Comparison of ENCODE assay signal across 1 cellular context in the genomic region with DNA sequence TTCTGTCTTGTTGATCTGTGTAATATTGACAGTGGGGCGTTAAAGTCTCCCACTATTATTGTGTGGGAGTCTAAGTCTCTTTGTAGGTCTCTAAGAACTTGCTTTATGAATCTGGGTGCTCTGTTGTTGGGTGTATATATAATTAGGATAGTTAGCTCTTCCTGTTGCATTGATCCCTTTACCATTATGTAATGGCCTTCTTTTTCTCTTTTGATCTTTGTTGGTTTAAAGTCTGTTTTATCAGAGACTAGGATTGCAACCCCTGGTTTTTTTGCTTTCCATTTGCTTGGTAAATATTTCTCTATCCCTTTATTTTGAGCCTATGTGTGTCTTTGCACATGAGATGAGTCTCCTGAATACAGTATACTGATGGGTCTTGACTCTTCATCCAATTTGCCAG.
DNase-seq lines count a peak whose midpoint lies in the region; ATAC-seq, FAIRE-seq and TF ChIP-seq lines count a peak whose summit lies in the region.
"Not testable (repeated sequence)": the region's sequence is repeated elsewhere in the genome, so short reads cannot be mapped to it uniquely, and the experiment has no call there.

No MANE protein-coding gene starts in this region.

- 0% methylated on average over 1 of the region's 1 CpG for WGBS in HepG2 (ENCODE audit: low lambda C conversion rate)

- not testable (repeated sequence) for H3K36me3 ChIP-seq in HepG2 (replicated peaks in 1 of 2; ENCODE audit: control insufficient read depth in 1 of 2, insufficient read depth in 2 of 2, low read length in 2 of 2)

- not testable (repeated sequence) for H3K9me3 ChIP-seq in HepG2 (ENCODE audit: low read length)

- not testable (repeated sequence) for H3K4me3 ChIP-seq in HepG2 (replicated peaks in 1 of 3; ENCODE audit: insufficient read depth in 1 of 3, low read depth in 2 of 3, low read length in 3 of 3)

- H3K4me1 ChIP-seq in HepG2 (ENCODE audit: insufficient read depth, low read length), result peaks cover 20% of the 10 kb centered on the region

- BruUV-seq in HepG2 (replicated peaks; lab: Mats Ljungman, UMichigan), result not testable (repeated sequence)

- not testable (repeated sequence) for ATAC-seq in HepG2

- not testable (repeated sequence) for FAIRE-seq in HepG2 (lab: Jason Lieb, UNC)

- CTCF ChIA-PET in HepG2 (lab: Yijun Ruan, JAX; ENCODE audit: low intra/inter-chr PET ratio, low total read pairs), result not testable (repeated sequence)

- TF ChIP-seq CTCF in HepG2 (CRISPR knock-in tag; IDR thresholded peaks at IDR 0.05), result not testable (repeated sequence)

- H2AFZ ChIP-seq in HepG2 (ENCODE audit: low read length), result not testable (repeated sequence)

- H3K79me2 ChIP-seq in HepG2 (ENCODE audit: insufficient read depth, low read length), result not testable (repeated sequence)

- not testable (repeated sequence) for H3K27ac ChIP-seq in HepG2 (ENCODE audit: extremely low read length, insufficient read depth, low read length)

- H3K9ac ChIP-seq in HepG2 (ENCODE audit: insufficient read depth, low read depth, low read length), result not testable (repeated sequence)

- not testable (repeated sequence) for DNase-seq in HepG2 (ENCODE audit: low spot score)

- intact Hi-C loops in HepG2 (cut with micrococcal nuclease; ENCODE audit: unreplicated experiment), result not testable (repeated sequence)

- not testable (repeated sequence) for TF ChIP-seq EP300 in HepG2 (IDR thresholded peaks at IDR 0.05; ENCODE audit: low read depth in 2 of 2, low read length in 2 of 2); HepG2 (CRISPR knock-in tag; IDR thresholded peaks at IDR 0.05; ENCODE audit: borderline replicate concordance)

- not testable (repeated sequence) for H3K4me2 ChIP-seq in HepG2 (ENCODE audit: low read depth, low read length)

- not testable (repeated sequence) for TF ChIP-seq POLR2A in HepG2 (IDR thresholded peaks at IDR 0.05; ENCODE audit: insufficient read depth in 1 of 2, low read depth in 2 of 2, low read length in 2 of 2)

- H3K27me3 ChIP-seq in HepG2 (ENCODE audit: control insufficient read depth in 1 of 2, insufficient read depth in 2 of 2, low read length in 2 of 2), result not testable (repeated sequence)

- not testable (repeated sequence) for H4K20me1 ChIP-seq in HepG2 (ENCODE audit: insufficient read depth, low read length)

- TF ChIP-seq RAD21 in HepG2 (CRISPR knock-in tag; IDR thresholded peaks at IDR 0.05), result not testable (repeated sequence)

- in situ Hi-C loops in HepG2 (cut with HindIII; ENCODE audit: extremely low pct_ligation_motif_present, low pct_unique_long_range_greater_than_20kb), result not testable (repeated sequence)

- POLR2A ChIA-PET in HepG2 (lab: Yijun Ruan, JAX), result not testable (repeated sequence)

TF ChIP-seq in HepG2, 621 proteins besides CTCF, POLR2A, EP300 and RAD21:
- TF ChIP-seq ISL2 (CRISPR knock-in tag; IDR thresholded peaks at IDR 0.05), result peak; percentile 66
- peak; percentile 54; the same call in 1 of the 2 replicates for TF ChIP-seq GATAD2A (CRISPR knock-in tag; IDR thresholded peaks at IDR 0.05)
- TF ChIP-seq SOX13 (IDR thresholded peaks at IDR 0.05); FOXP1 (IDR thresholded peaks at IDR 0.05); SOX6 (IDR thresholded peaks at IDR 0.05); CREM (CRISPR knock-in tag; IDR thresholded peaks at IDR 0.05): not testable (repeated sequence)
- peak in 1 of 2 experiments; percentile 33; a peak in 1 of 4 replicates for TF ChIP-seq SOX13 (CRISPR knock-in tag; conservative IDR thresholded peaks at IDR 0.05 in 1 of 2, IDR thresholded peaks at IDR 0.05 in 1 of 2)
- TF ChIP-seq NCOA2 (CRISPR knock-in tag; IDR thresholded peaks at IDR 0.05), result 0 out of 2 replicates have a peak, but pooled peaks have one; percentile 36
- peak; percentile 38; the same call in 1 of the 2 replicates for TF ChIP-seq ONECUT2 (CRISPR knock-in tag; IDR thresholded peaks at IDR 0.05)
- peak; percentile 48; the same call in 1 of the 2 replicates for TF ChIP-seq FOXP1 (CRISPR knock-in tag; IDR thresholded peaks at IDR 0.05)
- peak; percentile 50 for TF ChIP-seq FOXA3 (CRISPR knock-in tag; IDR thresholded peaks at IDR 0.05)
- TF ChIP-seq, protein P1, sequence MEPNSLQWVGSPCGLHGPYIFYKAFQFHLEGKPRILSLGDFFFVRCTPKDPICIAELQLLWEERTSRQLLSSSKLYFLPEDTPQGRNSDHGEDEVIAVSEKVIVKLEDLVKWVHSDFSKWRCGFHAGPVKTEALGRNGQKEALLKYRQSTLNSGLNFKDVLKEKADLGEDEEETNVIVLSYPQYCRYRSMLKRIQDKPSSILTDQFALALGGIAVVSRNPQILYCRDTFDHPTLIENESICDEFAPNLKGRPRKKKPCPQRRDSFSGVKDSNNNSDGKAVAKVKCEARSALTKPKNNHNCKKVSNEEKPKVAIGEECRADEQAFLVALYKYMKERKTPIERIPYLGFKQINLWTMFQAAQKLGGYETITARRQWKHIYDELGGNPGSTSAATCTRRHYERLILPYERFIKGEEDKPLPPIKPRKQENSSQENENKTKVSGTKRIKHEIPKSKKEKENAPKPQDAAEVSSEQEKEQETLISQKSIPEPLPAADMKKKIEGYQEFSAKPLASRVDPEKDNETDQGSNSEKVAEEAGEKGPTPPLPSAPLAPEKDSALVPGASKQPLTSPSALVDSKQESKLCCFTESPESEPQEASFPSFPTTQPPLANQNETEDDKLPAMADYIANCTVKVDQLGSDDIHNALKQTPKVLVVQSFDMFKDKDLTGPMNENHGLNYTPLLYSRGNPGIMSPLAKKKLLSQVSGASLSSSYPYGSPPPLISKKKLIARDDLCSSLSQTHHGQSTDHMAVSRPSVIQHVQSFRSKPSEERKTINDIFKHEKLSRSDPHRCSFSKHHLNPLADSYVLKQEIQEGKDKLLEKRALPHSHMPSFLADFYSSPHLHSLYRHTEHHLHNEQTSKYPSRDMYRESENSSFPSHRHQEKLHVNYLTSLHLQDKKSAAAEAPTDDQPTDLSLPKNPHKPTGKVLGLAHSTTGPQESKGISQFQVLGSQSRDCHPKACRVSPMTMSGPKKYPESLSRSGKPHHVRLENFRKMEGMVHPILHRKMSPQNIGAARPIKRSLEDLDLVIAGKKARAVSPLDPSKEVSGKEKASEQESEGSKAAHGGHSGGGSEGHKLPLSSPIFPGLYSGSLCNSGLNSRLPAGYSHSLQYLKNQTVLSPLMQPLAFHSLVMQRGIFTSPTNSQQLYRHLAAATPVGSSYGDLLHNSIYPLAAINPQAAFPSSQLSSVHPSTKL (CRISPR knock-in tag; IDR thresholded peaks at IDR 0.05), result peak; percentile 50; the same call in 1 of the 2 replicates
- TF ChIP-seq SOX6 (CRISPR knock-in tag; IDR thresholded peaks at IDR 0.05), result peak; percentile 56; the same call in 1 of the 2 replicates
- TF ChIP-seq TCF7 (IDR thresholded peaks at IDR 0.05; ENCODE audit: low read depth), result peak; percentile 51; the same call in 1 of the 2 replicates
- 0 out of 2 replicates have a peak, but pooled peaks have one; percentile 12 for TF ChIP-seq CREM (IDR thresholded peaks at IDR 0.05)
- peak; percentile 16; the same call in 1 of the 2 replicates for TF ChIP-seq HNF4A (CRISPR knock-in tag; IDR thresholded peaks at IDR 0.05)
- TF ChIP-seq, protein P2, sequence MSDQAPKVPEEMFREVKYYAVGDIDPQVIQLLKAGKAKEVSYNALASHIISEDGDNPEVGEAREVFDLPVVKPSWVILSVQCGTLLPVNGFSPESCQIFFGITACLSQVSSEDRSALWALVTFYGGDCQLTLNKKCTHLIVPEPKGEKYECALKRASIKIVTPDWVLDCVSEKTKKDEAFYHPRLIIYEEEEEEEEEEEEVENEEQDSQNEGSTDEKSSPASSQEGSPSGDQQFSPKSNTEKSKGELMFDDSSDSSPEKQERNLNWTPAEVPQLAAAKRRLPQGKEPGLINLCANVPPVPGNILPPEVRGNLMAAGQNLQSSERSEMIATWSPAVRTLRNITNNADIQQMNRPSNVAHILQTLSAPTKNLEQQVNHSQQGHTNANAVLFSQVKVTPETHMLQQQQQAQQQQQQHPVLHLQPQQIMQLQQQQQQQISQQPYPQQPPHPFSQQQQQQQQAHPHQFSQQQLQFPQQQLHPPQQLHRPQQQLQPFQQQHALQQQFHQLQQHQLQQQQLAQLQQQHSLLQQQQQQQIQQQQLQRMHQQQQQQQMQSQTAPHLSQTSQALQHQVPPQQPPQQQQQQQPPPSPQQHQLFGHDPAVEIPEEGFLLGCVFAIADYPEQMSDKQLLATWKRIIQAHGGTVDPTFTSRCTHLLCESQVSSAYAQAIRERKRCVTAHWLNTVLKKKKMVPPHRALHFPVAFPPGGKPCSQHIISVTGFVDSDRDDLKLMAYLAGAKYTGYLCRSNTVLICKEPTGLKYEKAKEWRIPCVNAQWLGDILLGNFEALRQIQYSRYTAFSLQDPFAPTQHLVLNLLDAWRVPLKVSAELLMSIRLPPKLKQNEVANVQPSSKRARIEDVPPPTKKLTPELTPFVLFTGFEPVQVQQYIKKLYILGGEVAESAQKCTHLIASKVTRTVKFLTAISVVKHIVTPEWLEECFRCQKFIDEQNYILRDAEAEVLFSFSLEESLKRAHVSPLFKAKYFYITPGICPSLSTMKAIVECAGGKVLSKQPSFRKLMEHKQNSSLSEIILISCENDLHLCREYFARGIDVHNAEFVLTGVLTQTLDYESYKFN (CRISPR knock-in tag; conservative IDR thresholded peaks at IDR 0.05), result peak; percentile 38; the same call in 1 of the 2 replicates
